Comparison of ENCODE assay signal across 8 cellular contexts in genomic region chr2:62305421-62306176, GRCh38.
DNase-seq lines count a peak whose midpoint lies in the region; ATAC-seq and TF ChIP-seq lines count a peak whose summit lies in the region.

No MANE protein-coding gene starts in this region.

- H3K4me1 ChIP-seq in lower lobe of right lung, result peaks cover 63% of the 10 kb centered on the region
- peaks cover 55% of the 10 kb centered on the region for H3K4me1 ChIP-seq in suprapubic skin

- H3K4me3 ChIP-seq in lower lobe of right lung (no peak overlapping the region), suprapubic skin (no peak overlapping the region)

- no peak for TF ChIP-seq EP300 in suprapubic skin (IDR thresholded peaks at IDR 0.05)

- TF ChIP-seq POLR2A in suprapubic skin (IDR thresholded peaks at IDR 0.05), result no peak

- intact Hi-C loops in lower lobe of right lung (cut with DNase I), result no loop called here

- H3K36me3 ChIP-seq in lower lobe of right lung (no peaks in the 10 kb centered on the region), suprapubic skin (no peaks in the 10 kb centered on the region)

- H3K27me3 ChIP-seq in lower lobe of right lung (ENCODE audit: low read depth) (no peaks in the 10 kb centered on the region), suprapubic skin (no peaks in the 10 kb centered on the region)

- peak; percentile 82 for DNase-seq in activated effector memory CD4-positive, alpha-beta T cell treated with anti-CD3 and anti-CD28 coated beads, Interleukin-2, amount 50 U/mL, for 16 hours
- DNase-seq in activated effector memory CD4-positive, alpha-beta T cell treated with Interleukin-2 at 50 U/mL for 16 hours, result no peak
- DNase-seq in activated CD8-positive, alpha-beta memory T cell treated with anti-CD3 and anti-CD28 coated beads for 4 hours (ENCODE audit: low read depth in 2 of 2), result peak; percentile 58 to 78
- DNase-seq in lower lobe of right lung, result no peak
- peak in 1 of 2 donors; percentile 59 for DNase-seq in suprapubic skin (ENCODE audit: low spot score in 2 of 2)
- no peak for DNase-seq in C1 segment of cervical spinal cord (lab: John Stamatoyannopoulos, UW)
- DNase-seq in SIG-M5 treated with dmso at 0.1 percent for 504 hours (lab: John Stamatoyannopoulos, UW; ENCODE audit: unreplicated experiment), result no peak

- H3K27ac ChIP-seq in lower lobe of right lung, result peak overlapping the region; percentile 29
- peak overlapping the region; percentile 0 for H3K27ac ChIP-seq in suprapubic skin

- ATAC-seq in lower lobe of right lung (no peak), HG03571 (IDR thresholded peaks at IDR 0.05; ENCODE audit: unreplicated experiment) (no peak)

- WGBS in suprapubic skin, result 75% methylated on average over 10 of the region's 12 CpGs

- no peak for TF ChIP-seq CTCF in lower lobe of right lung (IDR thresholded peaks at IDR 0.05)
- TF ChIP-seq CTCF in suprapubic skin (IDR thresholded peaks at IDR 0.05), result no peak

- no peaks in the 10 kb centered on the region for H3K9me3 ChIP-seq in lower lobe of right lung
- no peaks in the 10 kb centered on the region for H3K9me3 ChIP-seq in suprapubic skin

Comparison
In these comparisons a context has a peak if more than half of its experiments do, and no peak if none do; other contexts are left out.
1. DNase-seq: peak in activated effector memory CD4-positive, alpha-beta T cell treated with anti-CD3 and anti-CD28 coated beads, Interleukin-2, amount 50 U/mL, for 16 hours (single experiment) and activated CD8-positive, alpha-beta memory T cell treated with anti-CD3 and anti-CD28 coated beads for 4 hours (2 of 2); none in activated effector memory CD4-positive, alpha-beta T cell treated with Interleukin-2 at 50 U/mL for 16 hours (single experiment), lower lobe of right lung (single experiment), C1 segment of cervical spinal cord (0 of 14) and SIG-M5 treated with dmso at 0.1 percent for 504 hours (single experiment).